Comparison of ENCODE assay signal across 27 cellular contexts in the genomic region with DNA sequence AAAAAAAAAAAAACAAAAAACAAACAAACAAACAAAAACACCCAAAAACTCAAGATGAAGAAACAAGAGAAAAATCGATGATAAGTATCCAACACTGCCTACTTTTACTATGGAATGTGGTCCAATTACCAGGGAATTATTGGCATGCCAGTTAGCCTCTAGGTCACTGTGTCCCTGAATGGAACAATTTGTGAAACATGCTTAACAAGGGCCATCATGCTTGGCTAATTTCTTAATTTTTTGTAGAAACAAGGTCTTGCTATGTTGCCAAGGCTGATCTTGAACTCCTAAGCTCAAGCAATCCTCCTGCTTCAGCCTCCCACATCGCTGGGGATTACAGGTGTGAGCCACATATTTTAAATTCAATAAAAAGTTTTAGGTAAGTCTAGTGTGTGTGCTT. TPM values are rescaled to one million over a fixed set of nuclear protein-coding genes. Genes with fewer than 3 reads are reported as not detected.
"Had no signal": no experiment of that assay in that cellular context is flagged by ENCODE, and none has a peak within 500 bp of the region (broad histone marks: within the 10 kb centered on the region; RNA-seq: fewer than 3 reads in every experiment).

No MANE protein-coding gene starts in this region.

- H3K9me3 ChIP-seq: ascending aorta, MG63 had no signal

- H3K27ac ChIP-seq: ascending aorta, brain microvascular endothelial cell had no signal

- H3K9me3 Mint-ChIP-seq: activated naive CD8-positive, alpha-beta T cell treated with anti-CD3 and anti-CD28 coated beads, Interleukin-2, amount 50 U/mL, for 24 hours; activated T-helper 1 cell treated with anti-CD3 and anti-CD28 coated beads, Interleukin-12 subunit alpha, Interleukin-12 subunit beta, Interleukin-2, Interleukin-4 antibody, amounts not matched to agents 30 ng/mL and 10 ng/mL and 1 ng/mL, durations not matched to agents 14 hours and 24 hours and 36 hours; T-helper 1 cell treated with Interleukin-12 subunit alpha and Interleukin-12 subunit beta and Interleukin-4 antibody, amounts not matched to agents 30 μg/mL and 1 μg/mL, for 36 hours; WTC11 had no signal

- H3K27me3 Mint-ChIP-seq: activated naive CD8-positive, alpha-beta T cell treated with anti-CD3 and anti-CD28 coated beads, Interleukin-2, amount 50 U/mL, for 24 hours had no signal

- H3K4me3 ChIP-seq: ascending aorta, MG63 had no signal

- H3K27me3 ChIP-seq: ascending aorta, brain microvascular endothelial cell, MG63 had no signal

- H3K4me3 Mint-ChIP-seq: activated CD8-positive, alpha-beta T cell treated with anti-CD3 and anti-CD28 coated beads, Interleukin-2, amount 10 ng/mL, durations not matched to agents 7 days and 5 days; activated naive CD8-positive, alpha-beta T cell treated with anti-CD3 and anti-CD28 coated beads, Interleukin-2, amount 50 U/mL, for 24 hours; activated T-helper 1 cell treated with anti-CD3 and anti-CD28 coated beads, Interleukin-12 subunit alpha, Interleukin-12 subunit beta, Interleukin-2, Interleukin-4 antibody, amounts not matched to agents 30 ng/mL and 10 ng/mL and 1 ng/mL, durations not matched to agents 14 hours and 24 hours and 36 hours; T-helper 1 cell treated with Interleukin-12 subunit alpha and Interleukin-12 subunit beta and Interleukin-4 antibody, amounts not matched to agents 30 μg/mL and 1 μg/mL, for 36 hours; WTC11 had no signal

- DNase-seq: activated CD4-positive, alpha-beta T cell treated with anti-CD3 and anti-CD28 coated beads for 48 hours; activated CD4-positive, alpha-beta T cell treated with anti-CD3 and anti-CD28 coated beads, Interleukin-2, amount 50 U/mL, for 4 hours; activated CD4-positive, CD25-positive, alpha-beta regulatory T cell treated with anti-CD3 and anti-CD28 coated beads, Interleukin-2, amount 50 U/mL, for 72 hours; activated CD8-positive, alpha-beta memory T cell treated with anti-CD3 and anti-CD28 coated beads, Interleukin-2, amount 50 U/mL, for 48 hours; activated CD8-positive, alpha-beta T cell treated with anti-CD3 and anti-CD28 coated beads, Interleukin-2, amount 10 ng/mL, durations not matched to agents 7 days and 5 days; activated effector memory CD4-positive, alpha-beta T cell treated with Interleukin-2 at 50 U/mL for 16 hours; activated naive CD4-positive, alpha-beta T cell treated with Interleukin-2 at 50 U/mL for 16 hours; activated naive CD8-positive, alpha-beta T cell treated with anti-CD3 and anti-CD28 coated beads, Interleukin-2, amount 50 U/mL, for 24 hours; activated T-cell treated with anti-CD3 and anti-CD28 coated beads, Interleukin-2, amount 50 U/mL, for 1 hour; amniotic stem cell; brain microvascular endothelial cell; MG63; MV-4-11; NCI-H1092 treated with DMSO at 0.1 percent for 48 hours; NCI-H1417 treated with DMSO at 0.1 percent for 48 hours; NCI-H1694; NCI-H2029; NCI-H345; NCI-H510A; NCI-H69; PC-3; SHP77 treated with DMSO at 0.1 percent for 48 hours had no signal

- ATAC-seq: activated CD8-positive, alpha-beta T cell treated with anti-CD3 and anti-CD28 coated beads, Interleukin-2, amount 10 ng/mL, durations not matched to agents 7 days and 5 days; activated naive CD4-positive, alpha-beta T cell treated with anti-CD3 and anti-CD28 coated beads, Interleukin-2, amount 50 U/mL, for 72 hours; activated naive CD8-positive, alpha-beta T cell treated with anti-CD3 and anti-CD28 coated beads, Interleukin-2, amount 50 U/mL, for 24 hours; PC-3; WTC11 had no signal

- H3K4me1 Mint-ChIP-seq: activated naive CD8-positive, alpha-beta T cell treated with anti-CD3 and anti-CD28 coated beads, Interleukin-2, amount 50 U/mL, for 24 hours had no signal

- H3K27ac Mint-ChIP-seq: activated CD8-positive, alpha-beta T cell treated with anti-CD3 and anti-CD28 coated beads, Interleukin-2, amount 10 ng/mL, durations not matched to agents 7 days and 5 days; activated naive CD4-positive, alpha-beta T cell treated with anti-CD3 and anti-CD28 coated beads, Interleukin-2, amount 50 U/mL, for 72 hours; activated naive CD8-positive, alpha-beta T cell treated with anti-CD3 and anti-CD28 coated beads, Interleukin-2, amount 50 U/mL, for 24 hours; activated T-helper 1 cell treated with anti-CD3 and anti-CD28 coated beads, Interleukin-12 subunit alpha, Interleukin-12 subunit beta, Interleukin-2, Interleukin-4 antibody, amounts not matched to agents 30 ng/mL and 10 ng/mL and 1 ng/mL, durations not matched to agents 14 hours and 24 hours and 36 hours; T-helper 1 cell treated with Interleukin-12 subunit alpha and Interleukin-12 subunit beta and Interleukin-4 antibody, amounts not matched to agents 30 μg/mL and 1 μg/mL, for 36 hours had no signal

- H3K36me3 Mint-ChIP-seq: activated naive CD4-positive, alpha-beta T cell treated with anti-CD3 and anti-CD28 coated beads, Interleukin-2, amount 50 U/mL, for 72 hours; WTC11 had no signal

- H3K36me3 ChIP-seq: ascending aorta, brain microvascular endothelial cell, MG63 had no signal

RNA-seq across cellular contexts. Expression of gene PLPP3, which starts 23.9 kb away (rescaled TPM):
- total RNA-seq: activated CD8-positive, alpha-beta T cell treated with anti-CD3 and anti-CD28 coated beads, Interleukin-2, amount 10 ng/mL, durations not matched to agents 7 days and 5 days; activated naive CD4-positive, alpha-beta T cell treated with anti-CD3 and anti-CD28 coated beads, Interleukin-2, amount 50 U/mL, for 72 hours; activated T-helper 1 cell treated with anti-CD3 and anti-CD28 coated beads, Interleukin-12 subunit alpha, Interleukin-12 subunit beta, Interleukin-2, Interleukin-4 antibody, amounts not matched to agents 30 ng/mL and 10 ng/mL and 1 ng/mL, durations not matched to agents 14 hours and 24 hours and 36 hours had no signal
